ENCODE assay signal across 18 cellular contexts in genomic region chr11:122168218-122168617, GRCh38. TPM values are rescaled to one million over a fixed set of nuclear protein-coding genes. Genes with fewer than 3 reads are reported as not detected.
DNase-seq lines count a peak whose midpoint lies in the region; FAIRE-seq and TF ChIP-seq lines count a peak whose summit lies in the region.
"Had no signal": no experiment of that assay in that cellular context is flagged by ENCODE, and none has a peak within 500 bp of the region (broad histone marks: within the 10 kb centered on the region; RNA-seq: fewer than 3 reads in every experiment).

No MANE protein-coding gene starts in this region.

- H4K20me1 ChIP-seq in astrocyte (ENCODE audit: insufficient read depth, low read length) (peaks cover 67% of the 10 kb centered on the region), keratinocyte (ENCODE audit: control insufficient read depth, extremely low read depth, insufficient read depth, low read length) (no peaks in the 10 kb centered on the region)

- dilution Hi-C loops in keratinocyte (cut with MboI; ENCODE audit: extremely low pct_ligation_motif_present, low sequenced_read_pairs): no loop called here

- intact Hi-C loops in MCF 10A (cut with micrococcal nuclease): no loop called here
- intact Hi-C loops in breast epithelium (cut with DNase I; ENCODE audit: low total_unique reads): no loop called here
- intact Hi-C loops in CD4-positive, alpha-beta memory T cell (cut with micrococcal nuclease): no loop called here

- H2AFZ ChIP-seq in astrocyte (ENCODE audit: low read depth, low read length) (no peak overlapping the region), keratinocyte (ENCODE audit: control insufficient read depth, low read length) (no peak overlapping the region)

- H3K36me3 ChIP-seq in breast epithelium (no peaks in the 10 kb centered on the region), astrocyte (ENCODE audit: insufficient read depth, low read length) (peaks cover 60% of the 10 kb centered on the region), keratinocyte (ENCODE audit: control insufficient read depth in 2 of 2, extremely low read depth in 1 of 2, insufficient read depth in 2 of 2, low read length in 2 of 2) (peaks cover 0 to 14% of the 10 kb centered on the region in 2 experiments)
- no peaks in the 10 kb centered on the region for H3K36me3 ChIP-seq in CD4-positive, alpha-beta memory T cell (ENCODE audit: insufficient read depth, low read length)

- H3K79me2 ChIP-seq in astrocyte (ENCODE audit: insufficient read depth, low read length) (peaks cover 97% of the 10 kb centered on the region), keratinocyte (ENCODE audit: control insufficient read depth, insufficient read depth, low read length) (peaks cover 69% of the 10 kb centered on the region)

- DNase-seq in MCF 10A (ENCODE audit: unreplicated experiment) (no peak), breast epithelium (ENCODE audit: low spot score in 2 of 2) (no peak), astrocyte (ENCODE audit: low read depth) (no peak), keratinocyte (ENCODE audit: low read depth, low spot score) (no peak), type B pancreatic cell (ENCODE audit: extremely low spot score, unreplicated experiment) (no peak), glutamatergic neuron (no peak), dermis blood vessel endothelial cell (no peak)
- no peak for DNase-seq in CD4-positive, alpha-beta memory T cell
- DNase-seq: 8988T; CD8-positive, alpha-beta memory T cell; NCI-H1105 treated with DMSO at 0.1 percent for 48 hours; NCI-H1694 treated with DMSO at 0.1 percent for 48 hours; NCI-H510A; NCI-H82 had no signal

- peaks cover 72% of the 10 kb centered on the region for H3K4me1 Mint-ChIP-seq in MCF 10A (ENCODE audit: insufficient read depth, unreplicated experiment)
- H3K4me1 Mint-ChIP-seq in astrocyte (ENCODE audit: low read depth, unreplicated experiment): peaks cover 61% of the 10 kb centered on the region
- peaks cover 9% of the 10 kb centered on the region for H3K4me1 Mint-ChIP-seq in type B pancreatic cell (ENCODE audit: unreplicated experiment)
- H3K4me1 Mint-ChIP-seq in glutamatergic neuron (ENCODE audit: low read depth, unreplicated experiment): peaks cover 19% of the 10 kb centered on the region
- no peaks in the 10 kb centered on the region for H3K4me1 Mint-ChIP-seq in CD4-positive, alpha-beta memory T cell
- H3K4me1 Mint-ChIP-seq: CD8-positive, alpha-beta memory T cell had no signal

- H3K4me1 ChIP-seq in breast epithelium (no peaks in the 10 kb centered on the region), astrocyte (ENCODE audit: insufficient read depth, low read length) (peaks cover 88% of the 10 kb centered on the region), keratinocyte (ENCODE audit: control insufficient read depth, extremely low read depth, insufficient read depth, low read length) (peaks cover 64% of the 10 kb centered on the region)
- no peaks in the 10 kb centered on the region for H3K4me1 ChIP-seq in CD4-positive, alpha-beta memory T cell (ENCODE audit: insufficient read depth, low read length)

- peak overlapping the region; percentile 96 for H3K27ac Mint-ChIP-seq in MCF 10A (ENCODE audit: low read depth, unreplicated experiment)
- no peak overlapping the region for H3K27ac Mint-ChIP-seq in astrocyte (ENCODE audit: unreplicated experiment)
- peak overlapping the region; percentile 19 for H3K27ac Mint-ChIP-seq in type B pancreatic cell
- H3K27ac Mint-ChIP-seq in glutamatergic neuron (ENCODE audit: unreplicated experiment): no peak overlapping the region
- H3K27ac Mint-ChIP-seq in CD4-positive, alpha-beta memory T cell: no peak overlapping the region
- H3K27ac Mint-ChIP-seq: CD8-positive, alpha-beta memory T cell had no signal

- H3K27me3 Mint-ChIP-seq in MCF 10A (ENCODE audit: insufficient read depth, unreplicated experiment): no peaks in the 10 kb centered on the region
- no peaks in the 10 kb centered on the region for H3K27me3 Mint-ChIP-seq in astrocyte (ENCODE audit: low read depth, unreplicated experiment)
- no peaks in the 10 kb centered on the region for H3K27me3 Mint-ChIP-seq in type B pancreatic cell
- peaks cover 1% of the 10 kb centered on the region for H3K27me3 Mint-ChIP-seq in glutamatergic neuron (ENCODE audit: unreplicated experiment)
- H3K27me3 Mint-ChIP-seq in CD4-positive, alpha-beta memory T cell: peaks cover 0 to 4% of the 10 kb centered on the region in 2 donors

- H3K9me3 Mint-ChIP-seq in MCF 10A (ENCODE audit: unreplicated experiment) (peaks cover 11% of the 10 kb centered on the region), astrocyte (ENCODE audit: unreplicated experiment) (peaks cover 3% of the 10 kb centered on the region), type B pancreatic cell (peaks cover 4% of the 10 kb centered on the region), glutamatergic neuron (ENCODE audit: unreplicated experiment) (no peaks in the 10 kb centered on the region)
- H3K9me3 Mint-ChIP-seq in CD4-positive, alpha-beta memory T cell: peaks cover 0 to 7% (median 0%) of the 10 kb centered on the region in 8 donors

- H3K9ac ChIP-seq in astrocyte (ENCODE audit: low read length) (peak overlapping the region; percentile 56), keratinocyte (ENCODE audit: control insufficient read depth, extremely low read depth, insufficient read depth, low read length) (peak overlapping the region; percentile 51)

- CTCF ChIA-PET in MCF 10A (lab: Yijun Ruan, JAX): interaction anchor here (1.8 kb wide), 1 partner anchor 337 kb away, joined by 5 read pairs; no protein-coding TSS in a partner anchor
- CTCF ChIA-PET in CD4-positive, alpha-beta memory T cell (lab: Charles Lee; ENCODE audit: partially characterized antibody): no interaction called here

- H3K4me3 ChIP-seq in breast epithelium: no peak overlapping the region
- H3K4me3 ChIP-seq in astrocyte (ENCODE audit: insufficient read depth, low read depth, low read length): no peak overlapping the region
- peak overlapping the region in 1 of 3 experiments; percentile 15 for H3K4me3 ChIP-seq in keratinocyte (ENCODE audit: control insufficient read depth in 2 of 3, extremely low read depth in 1 of 3, insufficient read depth in 2 of 3, low read depth in 1 of 3, low read length in 3 of 3)
- H3K4me3 ChIP-seq in CD4-positive, alpha-beta memory T cell (ENCODE audit: low read length in 2 of 2): no peak overlapping the region
- H3K4me3 ChIP-seq: K562 had no signal

- H3K27me3 ChIP-seq in breast epithelium: no peaks in the 10 kb centered on the region
- no peaks in the 10 kb centered on the region for H3K27me3 ChIP-seq in astrocyte (ENCODE audit: insufficient read depth, low read length)
- H3K27me3 ChIP-seq in keratinocyte (ENCODE audit: control insufficient read depth, extremely low read depth, insufficient read depth, low read length): no peaks in the 10 kb centered on the region
- no peaks in the 10 kb centered on the region for H3K27me3 ChIP-seq in CD4-positive, alpha-beta memory T cell (ENCODE audit: insufficient read depth, low read length)

- no peak for TF ChIP-seq CTCF in MCF 10A (IDR thresholded peaks at IDR 0.05; ENCODE audit: unreplicated experiment)
- TF ChIP-seq CTCF in breast epithelium (IDR thresholded peaks at IDR 0.05): no peak
- no peak for TF ChIP-seq CTCF in astrocyte (IDR thresholded peaks at IDR 0.05; ENCODE audit: insufficient read depth, low read depth, low read length)
- TF ChIP-seq CTCF in keratinocyte (optimal IDR thresholded peaks at IDR 0.05 in 1 of 3, IDR thresholded peaks at IDR 0.05 in 1 of 3, conservative IDR thresholded peaks at IDR 0.05 in 1 of 3; ENCODE audit: extremely low read depth in 1 of 3, insufficient read depth in 2 of 3, low read length in 3 of 3): no peak
- no peak for TF ChIP-seq CTCF in type B pancreatic cell (conservative IDR thresholded peaks at IDR 0.05)
- TF ChIP-seq CTCF in glutamatergic neuron (IDR thresholded peaks at IDR 0.05; ENCODE audit: partially characterized antibody, unreplicated experiment): no peak

- POLR2A ChIA-PET in MCF 10A (lab: Yijun Ruan, JAX): interaction anchor here (0.7 to 5.5 kb wide), 15 partner anchors 9 to 512 kb away, joined by 3 to 68 read pairs (median 12); no protein-coding TSS in a partner anchor
- POLR2A ChIA-PET in CD4-positive, alpha-beta memory T cell (lab: Charles Lee; ENCODE audit: partially characterized antibody): no interaction called here

- H3K4me2 ChIP-seq in astrocyte (ENCODE audit: low read length): peak overlapping the region; percentile 74
- peak overlapping the region; percentile 61 for H3K4me2 ChIP-seq in keratinocyte (ENCODE audit: control insufficient read depth, extremely low read depth, insufficient read depth, low read depth, low read length)

- peaks cover 21% of the 10 kb centered on the region for H3K36me3 Mint-ChIP-seq in MCF 10A (ENCODE audit: insufficient read depth, unreplicated experiment)
- H3K36me3 Mint-ChIP-seq in astrocyte (ENCODE audit: low read depth, unreplicated experiment): peaks cover 7% of the 10 kb centered on the region
- peaks cover 4% of the 10 kb centered on the region for H3K36me3 Mint-ChIP-seq in type B pancreatic cell
- H3K36me3 Mint-ChIP-seq in glutamatergic neuron (ENCODE audit: unreplicated experiment): no peaks in the 10 kb centered on the region
- H3K36me3 Mint-ChIP-seq in CD4-positive, alpha-beta memory T cell: no peaks in the 10 kb centered on the region
- H3K36me3 Mint-ChIP-seq: CD8-positive, alpha-beta memory T cell had no signal

- no peak for TF ChIP-seq POLR2A in breast epithelium (IDR thresholded peaks at IDR 0.05)

- no peak overlapping the region for H3K27ac ChIP-seq in breast epithelium
- peak overlapping the region; percentile 94 for H3K27ac ChIP-seq in astrocyte (ENCODE audit: low read depth, low read length)
- peak overlapping the region; percentile 89 for H3K27ac ChIP-seq in keratinocyte (ENCODE audit: control insufficient read depth, insufficient read depth, low read length)
- no peak overlapping the region for H3K27ac ChIP-seq in CD4-positive, alpha-beta memory T cell (ENCODE audit: low read depth, low read length)

- FAIRE-seq in astrocyte (lab: Jason Lieb, UNC): no peak
- no peak for FAIRE-seq in keratinocyte (lab: Jason Lieb, UNC)
- FAIRE-seq: GM12891, GM19239, H1, K562 had no signal

- H3K9me3 ChIP-seq in breast epithelium (no peaks in the 10 kb centered on the region), astrocyte (ENCODE audit: insufficient read depth, low read depth, low read length) (no peaks in the 10 kb centered on the region), keratinocyte (ENCODE audit: control insufficient read depth, low read depth, low read length) (no peaks in the 10 kb centered on the region)
- H3K9me3 ChIP-seq in CD4-positive, alpha-beta memory T cell (ENCODE audit: control insufficient read depth in 1 of 2, low read length in 2 of 2): no peaks in the 10 kb centered on the region

- BruUV-seq in MCF 10A (replicated peaks; lab: Mats Ljungman, UMichigan): no TSS peak

- peak overlapping the region; percentile 8 for H3K4me3 Mint-ChIP-seq in MCF 10A (ENCODE audit: unreplicated experiment)
- no peak overlapping the region for H3K4me3 Mint-ChIP-seq in astrocyte (ENCODE audit: unreplicated experiment)
- no peak overlapping the region for H3K4me3 Mint-ChIP-seq in type B pancreatic cell
- H3K4me3 Mint-ChIP-seq in glutamatergic neuron (ENCODE audit: unreplicated experiment): no peak overlapping the region
- no peak overlapping the region for H3K4me3 Mint-ChIP-seq in CD4-positive, alpha-beta memory T cell
- H3K4me3 Mint-ChIP-seq: CD8-positive, alpha-beta memory T cell had no signal

- no peaks in the 10 kb centered on the region for H3K9me1 ChIP-seq in keratinocyte (ENCODE audit: control insufficient read depth, extremely low read depth, insufficient read depth, low read length)

RNA-seq across cellular contexts. Expression of gene BLID, which starts 52.2 kb away (rescaled TPM):
- total RNA-seq in MCF 10A (2022) (4.1 and 4.5 TPM in 2 replicates), breast epithelium (1 to 10 TPM; 2.0 to 2.8 (median 2.4) TPM), astrocyte (1.1 and 1.2 TPM in 2 replicates), type B pancreatic cell (ENCODE audit: low replicate concordance) (0.33 and 0.48 TPM in 2 replicates), glutamatergic neuron (ENCODE audit: unreplicated experiment) (not detected), dermis blood vessel endothelial cell (0.79 TPM in 1 of 2 replicates, not detected in the other)
- 0.18 TPM in 1 of 3 replicates, not detected in the others for polyA plus RNA-seq in keratinocyte
- polyA plus RNA-seq in keratinocyte (2011; ENCODE audit: low read depth): not detected
- polyA plus RNA-seq in keratinocyte (2011; cell fraction: cytosol; rRNA removed): not detected in 2 replicates
- polyA plus RNA-seq in keratinocyte (2011; cell fraction: nucleus; rRNA removed): 0.49 and 0.75 TPM in 2 replicates
- not detected in 2 replicates for polyA plus RNA-seq in keratinocyte (2012; ENCODE audit: low replicate concordance)
- 2.0 to 11.3 TPM in 2 of 3 replicates, not detected in the other for polyA minus RNA-seq in keratinocyte
- not detected for polyA minus RNA-seq in keratinocyte (2011; cell fraction: cytosol; rRNA and poly(A)+ RNA removed)
- 5.9 and 9.7 TPM in 2 replicates for polyA minus RNA-seq in keratinocyte (2011; cell fraction: nucleus; rRNA and poly(A)+ RNA removed)
- total RNA-seq in CD4-positive, alpha-beta memory T cell: not detected
- polyA plus RNA-seq in CD4-positive, alpha-beta memory T cell: not detected
- total RNA-seq: CD8-positive, alpha-beta memory T cell; H1; K562 had no signal
- polyA plus RNA-seq: CD8-positive, alpha-beta memory T cell; H1; K562 had no signal

Comparison
In these comparisons a context has a peak if more than half of its experiments do, and no peak if none do; other contexts are left out.
1. H3K27ac Mint-ChIP-seq: peak in MCF 10A (single experiment) and type B pancreatic cell (single experiment); none in astrocyte (single experiment), glutamatergic neuron (single experiment) and CD4-positive, alpha-beta memory T cell (0 of 7).
2. H3K27ac ChIP-seq: peak in astrocyte (single experiment) and keratinocyte (single experiment); none in breast epithelium (0 of 2) and CD4-positive, alpha-beta memory T cell (single experiment).